23 cellular contexts compared by ENCODE assay signal in the genomic region with DNA sequence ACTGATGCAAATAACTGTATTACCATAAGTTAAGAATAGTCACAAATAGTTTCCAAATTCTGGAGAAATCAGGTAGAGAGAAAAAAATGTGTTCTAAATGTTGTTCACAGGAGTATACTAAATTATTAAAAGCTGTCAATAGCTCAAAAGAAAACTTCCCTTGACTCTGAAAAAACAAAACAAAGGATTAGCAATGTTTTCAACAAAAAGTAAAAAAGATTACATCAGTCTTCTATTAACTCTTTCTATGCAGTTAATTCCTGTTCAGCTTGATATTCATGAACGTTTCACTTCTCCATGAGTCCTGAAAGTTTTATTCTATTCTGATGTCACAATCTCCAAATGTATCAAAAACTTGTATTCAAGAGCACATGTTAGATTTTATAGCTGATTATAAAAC.
"Had no signal": no experiment of that assay in that cellular context is flagged by ENCODE, and none has a peak within 500 bp of the region (broad histone marks: within the 10 kb centered on the region; RNA-seq: fewer than 3 reads in every experiment).

No MANE protein-coding gene starts in this region.

- H3K4me1 Mint-ChIP-seq: activated naive CD4-positive, alpha-beta T cell treated with anti-CD3 and anti-CD28 coated beads, Interleukin-2, amount 50 U/mL, for 24 hours; WTC11 had no signal

- H3K9me3 ChIP-seq: Peyer's patch had no signal

- H3K27ac ChIP-seq: brain microvascular endothelial cell, cardiac muscle cell had no signal

- ATAC-seq: activated CD8-positive, alpha-beta T cell treated with anti-CD3 and anti-CD28 coated beads, Interleukin-2, amount 10 ng/mL, durations not matched to agents 7 days and 5 days; activated naive CD8-positive, alpha-beta T cell treated with anti-CD3 and anti-CD28 coated beads, Interleukin-2, amount 50 U/mL, for 24 hours; T-helper 17 cell; WTC11 had no signal

- H3K27ac Mint-ChIP-seq: activated CD8-positive, alpha-beta T cell treated with anti-CD3 and anti-CD28 coated beads, Interleukin-2, amount 10 ng/mL, durations not matched to agents 7 days and 5 days; activated naive CD4-positive, alpha-beta T cell treated with anti-CD3 and anti-CD28 coated beads, Interleukin-2, amount 50 U/mL, for 24 hours; activated naive CD8-positive, alpha-beta T cell treated with anti-CD3 and anti-CD28 coated beads, Interleukin-2, amount 50 U/mL, for 24 hours; T-helper 17 cell; WTC11 had no signal

- DNase-seq: activated CD4-positive, alpha-beta T cell treated with anti-CD3 and anti-CD28 coated beads for 48 hours; activated CD4-positive, alpha-beta T cell treated with anti-CD3 and anti-CD28 coated beads, Interleukin-2, amount 50 U/mL, for 4 hours; activated CD4-positive, CD25-positive, alpha-beta regulatory T cell treated with anti-CD3 and anti-CD28 coated beads, Interleukin-2, amount 50 U/mL, for 72 hours; activated CD8-positive, alpha-beta memory T cell treated with anti-CD3 and anti-CD28 coated beads, Interleukin-2, amount 50 U/mL, for 48 hours; activated CD8-positive, alpha-beta T cell treated with anti-CD3 and anti-CD28 coated beads, Interleukin-2, amount 10 ng/mL, durations not matched to agents 7 days and 5 days; activated naive CD8-positive, alpha-beta T cell treated with anti-CD3 and anti-CD28 coated beads, Interleukin-2, amount 50 U/mL, for 24 hours; activated T-cell treated with anti-CD3 and anti-CD28 coated beads, Interleukin-2, amount 50 U/mL, for 1 hour; amniotic stem cell; brain microvascular endothelial cell; Kasumi-1; KBM-7; NCI-H1105 treated with DMSO at 0.1 percent for 48 hours; NCI-H1436 treated with DMSO at 0.1 percent for 48 hours; NCI-H187; NCI-H2081; NCI-H510A treated with DMSO at 0.1 percent for 48 hours; Peyer's patch; SHP77 treated with DMSO at 0.1 percent for 48 hours; T-helper 17 cell; T-helper 9 cell had no signal

- H3K27me3 ChIP-seq: brain microvascular endothelial cell, cardiac muscle cell, Peyer's patch had no signal

- H3K4me3 ChIP-seq: cardiac muscle cell, Peyer's patch had no signal

- H3K9me3 Mint-ChIP-seq: activated naive CD4-positive, alpha-beta T cell treated with anti-CD3 and anti-CD28 coated beads, Interleukin-2, amount 50 U/mL, for 24 hours had no signal

- H3K4me3 Mint-ChIP-seq: activated CD8-positive, alpha-beta T cell treated with anti-CD3 and anti-CD28 coated beads, Interleukin-2, amount 10 ng/mL, durations not matched to agents 7 days and 5 days; activated naive CD4-positive, alpha-beta T cell treated with anti-CD3 and anti-CD28 coated beads, Interleukin-2, amount 50 U/mL, for 24 hours; activated naive CD8-positive, alpha-beta T cell treated with anti-CD3 and anti-CD28 coated beads, Interleukin-2, amount 50 U/mL, for 24 hours; T-helper 17 cell; WTC11 had no signal

- H3K36me3 ChIP-seq: brain microvascular endothelial cell, cardiac muscle cell, Peyer's patch had no signal
